ENCODE assay signal across 8 cellular contexts in genomic region chr7:22001345-22002004, GRCh38.
DNase-seq lines count a peak whose midpoint lies in the region; ATAC-seq and TF ChIP-seq lines count a peak whose summit lies in the region.

No MANE protein-coding gene starts in this region.

- in situ Hi-C loops in brain microvascular endothelial cell (cut with HindIII; ENCODE audit: low pct_ligation_motif_present, low sequenced_read_pairs), result no loop called here

- ATAC-seq in stimulated activated naive CD8-positive, alpha-beta T cell treated with anti-CD3 and anti-CD28 coated beads, Interleukin-15, Interleukin-2, amounts not matched to agents 100 U/mL and 50 U/mL, for 24 hours, result no peak

- DNase-seq in AG20443 (ENCODE audit: low spot score), result peak; percentile 84
- DNase-seq in HPDE6-E6E7 (ENCODE audit: extremely low spot score), result peak; percentile 80
- DNase-seq in NOMO-1 treated with DMSO at 0.1 percent for 48 hours (lab: John Stamatoyannopoulos, UW; ENCODE audit: unreplicated experiment), result peak; percentile 78
- peak; percentile 67 for DNase-seq in brain microvascular endothelial cell
- peak; percentile 87 for DNase-seq in iris pigment epithelial cell (ENCODE audit: low read depth)
- peak; percentile 7 for DNase-seq in stimulated activated naive CD8-positive, alpha-beta T cell treated with anti-CD3 and anti-CD28 coated beads, Interleukin-15, Interleukin-2, amounts not matched to agents 100 U/mL and 50 U/mL, for 24 hours
- DNase-seq in stimulated activated CD4-positive, alpha-beta T cell treated with anti-CD3 and anti-CD28 coated beads, Interleukin-2, amount 100 ng/mL, for 24 hours, result no peak

- H3K4me3 ChIP-seq in brain microvascular endothelial cell (ENCODE audit: low read depth, low read length), result no peak overlapping the region

- peak overlapping the region; percentile 15 for H3K27ac ChIP-seq in brain microvascular endothelial cell

- no peaks in the 10 kb centered on the region for H3K36me3 ChIP-seq in brain microvascular endothelial cell (replicated peaks)

- peak; percentile 67 for TF ChIP-seq CTCF in GM12873 (IDR thresholded peaks at IDR 0.05; ENCODE audit: insufficient read depth, low read depth, low read length, missing control alignments)
- TF ChIP-seq CTCF in brain microvascular endothelial cell (IDR thresholded peaks at IDR 0.05; ENCODE audit: low read depth, low read length, missing control alignments), result peak; percentile 64

- H3K27me3 ChIP-seq in brain microvascular endothelial cell (replicated peaks), result no peaks in the 10 kb centered on the region

Comparison
In these comparisons a context has a peak if more than half of its experiments do, and no peak if none do; other contexts are left out.
1. DNase-seq: peak in AG20443 (single experiment), HPDE6-E6E7 (single experiment), NOMO-1 treated with DMSO at 0.1 percent for 48 hours (single experiment), brain microvascular endothelial cell (single experiment), iris pigment epithelial cell (single experiment) and stimulated activated naive CD8-positive, alpha-beta T cell treated with anti-CD3 and anti-CD28 coated beads, Interleukin-15, Interleukin-2, amounts not matched to agents 100 U/mL and 50 U/mL, for 24 hours (single experiment); none in stimulated activated CD4-positive, alpha-beta T cell treated with anti-CD3 and anti-CD28 coated beads, Interleukin-2, amount 100 ng/mL, for 24 hours (0 of 2).